Comparison of ENCODE assay signal across 15 cellular contexts in the genomic region with DNA sequence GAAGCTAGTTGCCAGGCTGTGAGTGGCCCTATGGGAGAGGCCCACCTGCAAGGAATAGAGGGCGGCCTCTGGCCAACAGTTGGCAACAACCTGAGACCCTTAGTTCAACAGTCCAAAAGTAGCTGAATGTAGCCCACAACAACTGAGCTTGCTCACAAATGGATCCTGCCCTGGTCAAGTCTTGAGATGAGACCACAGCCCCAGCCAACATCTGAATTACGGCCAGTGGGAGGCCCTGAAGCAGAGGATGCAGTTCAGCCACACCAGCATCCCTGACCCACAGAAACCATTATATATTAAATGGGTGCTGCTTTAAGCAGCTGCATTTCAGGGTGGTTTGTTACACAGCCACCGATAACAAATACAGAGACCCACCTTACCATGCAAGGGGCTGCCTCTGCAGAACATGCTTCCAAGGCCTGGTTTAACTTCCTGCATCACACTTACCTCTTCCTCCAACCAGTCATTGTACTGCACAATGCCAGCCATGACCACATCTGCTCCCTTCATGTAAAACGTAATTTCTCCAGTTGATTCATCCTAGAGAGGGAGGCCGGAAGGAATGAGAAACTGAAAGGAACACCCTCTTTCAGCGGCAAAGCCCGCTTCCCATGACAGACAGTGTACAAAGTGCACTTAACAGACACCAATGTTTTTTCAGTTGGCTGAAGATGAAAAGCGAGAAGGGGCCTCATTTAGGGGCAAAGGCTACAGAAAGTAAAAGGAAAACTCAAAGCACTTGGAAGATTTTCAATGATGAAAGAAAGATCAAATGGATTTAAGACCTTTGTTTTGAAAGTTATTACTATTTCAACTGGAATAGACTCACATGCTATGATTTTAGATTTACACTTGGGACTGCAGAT.
DNase-seq lines count a peak whose midpoint lies in the region; ATAC-seq and TF ChIP-seq lines count a peak whose summit lies in the region.
"Had no signal": no experiment of that assay in that cellular context is flagged by ENCODE, and none has a peak within 500 bp of the region (broad histone marks: within the 10 kb centered on the region; RNA-seq: fewer than 3 reads in every experiment).

No MANE protein-coding gene starts in this region.

- no peak for TF ChIP-seq CTCF in fibroblast of pulmonary artery (IDR thresholded peaks at IDR 0.05; ENCODE audit: low read length, missing control alignments)

- no peak overlapping the region for H3K4me3 ChIP-seq in fibroblast of pulmonary artery (replicated peaks; ENCODE audit: low read depth, low read length)
- H3K4me3 ChIP-seq: suprapubic skin had no signal

- H3K36me3 Mint-ChIP-seq in activated naive CD4-positive, alpha-beta T cell treated with anti-CD3 and anti-CD28 coated beads, Interleukin-2, amount 50 U/mL, for 72 hours, result no peaks in the 10 kb centered on the region
- no peaks in the 10 kb centered on the region for H3K36me3 Mint-ChIP-seq in T-helper 2 cell treated with Interferon-gamma antibody and Interleukin-4, amounts not matched to agents 5 μg/mL and 100 μg/mL, for 36 hours (ENCODE audit: low read depth)
- no peaks in the 10 kb centered on the region for H3K36me3 Mint-ChIP-seq in stimulated activated effector memory CD8-positive, alpha-beta T cell treated with anti-CD3 and anti-CD28 coated beads, Interleukin-12 subunit alpha, Interleukin-12 subunit beta, amount 100 ng/mL, for 72 hours

- H3K27ac Mint-ChIP-seq in activated naive CD4-positive, alpha-beta T cell treated with anti-CD3 and anti-CD28 coated beads, Interleukin-2, amount 50 U/mL, for 72 hours, result no peak overlapping the region
- H3K27ac Mint-ChIP-seq in T-helper 2 cell treated with Interferon-gamma antibody and Interleukin-4, amounts not matched to agents 5 μg/mL and 100 μg/mL, for 36 hours, result peak overlapping the region; percentile 13
- no peak overlapping the region for H3K27ac Mint-ChIP-seq in stimulated activated effector memory CD8-positive, alpha-beta T cell treated with anti-CD3 and anti-CD28 coated beads, Interleukin-12 subunit alpha, Interleukin-12 subunit beta, amount 100 ng/mL, for 72 hours

- no peak for TF ChIP-seq POLR2A in GM18505 (IDR thresholded peaks at IDR 0.05; ENCODE audit: borderline replicate concordance, extremely low read depth, insufficient read depth, insufficient read length)

- peaks cover 31% of the 10 kb centered on the region for H3K4me1 Mint-ChIP-seq in T-helper 2 cell treated with Interferon-gamma antibody and Interleukin-4, amounts not matched to agents 5 μg/mL and 100 μg/mL, for 36 hours (ENCODE audit: low read depth)
- peaks cover 61% of the 10 kb centered on the region for H3K4me1 Mint-ChIP-seq in stimulated activated effector memory CD8-positive, alpha-beta T cell treated with anti-CD3 and anti-CD28 coated beads, Interleukin-12 subunit alpha, Interleukin-12 subunit beta, amount 100 ng/mL, for 72 hours

- peak overlapping the region; percentile 36 for H3K4me3 Mint-ChIP-seq in T-helper 2 cell treated with Interferon-gamma antibody and Interleukin-4, amounts not matched to agents 5 μg/mL and 100 μg/mL, for 36 hours
- peak overlapping the region; percentile 7 for H3K4me3 Mint-ChIP-seq in stimulated activated effector memory CD8-positive, alpha-beta T cell treated with anti-CD3 and anti-CD28 coated beads, Interleukin-12 subunit alpha, Interleukin-12 subunit beta, amount 100 ng/mL, for 72 hours

- ATAC-seq in activated naive CD4-positive, alpha-beta T cell treated with anti-CD3 and anti-CD28 coated beads, Interleukin-2, amount 50 U/mL, for 72 hours, result peak; percentile 50 to 54
- peak; percentile 76 for ATAC-seq in stimulated activated effector memory CD8-positive, alpha-beta T cell treated with anti-CD3 and anti-CD28 coated beads, Interleukin-12 subunit alpha, Interleukin-12 subunit beta, amount 100 ng/mL, for 72 hours
- ATAC-seq in GM18505 (IDR thresholded peaks at IDR 0.05; ENCODE audit: unreplicated experiment) (no peak), HG03521 (IDR thresholded peaks at IDR 0.05; ENCODE audit: unreplicated experiment) (no peak)
- ATAC-seq: foreskin keratinocyte had no signal

- H3K9me3 Mint-ChIP-seq in activated naive CD4-positive, alpha-beta T cell treated with anti-CD3 and anti-CD28 coated beads, Interleukin-2, amount 50 U/mL, for 72 hours, result no peaks in the 10 kb centered on the region
- no peaks in the 10 kb centered on the region for H3K9me3 Mint-ChIP-seq in T-helper 2 cell treated with Interferon-gamma antibody and Interleukin-4, amounts not matched to agents 5 μg/mL and 100 μg/mL, for 36 hours
- no peaks in the 10 kb centered on the region for H3K9me3 Mint-ChIP-seq in stimulated activated effector memory CD8-positive, alpha-beta T cell treated with anti-CD3 and anti-CD28 coated beads, Interleukin-12 subunit alpha, Interleukin-12 subunit beta, amount 100 ng/mL, for 72 hours

- DNase-seq in activated naive CD4-positive, alpha-beta T cell treated with anti-CD3 and anti-CD28 coated beads, Interleukin-2, amount 50 U/mL, for 72 hours (ENCODE audit: low spot score in 2 of 2), result no peak
- DNase-seq in activated naive CD4-positive, alpha-beta T cell (lab: John Stamatoyannopoulos, UW), result no peak
- peak; percentile 32 for DNase-seq in T-helper 2 cell treated with Interferon-gamma antibody and Interleukin-4, amounts not matched to agents 5 μg/mL and 100 μg/mL, for 36 hours (ENCODE audit: low spot score)
- DNase-seq in fibroblast of pulmonary artery (ENCODE audit: low read depth) (peak; percentile 86), DMS53 (lab: John Stamatoyannopoulos, UW) (no peak)
- DNase-seq in stimulated activated effector memory CD8-positive, alpha-beta T cell treated with anti-CD3 and anti-CD28 coated beads, Interleukin-12 subunit alpha, Interleukin-12 subunit beta, amount 100 ng/mL, for 72 hours (ENCODE audit: low spot score in 2 of 2), result no peak
- DNase-seq: foreskin keratinocyte; GF-D8; NCI-H1436; NK-92 treated with Interleukin-12 subunit alpha and Interleukin-12 subunit beta, amount 100 ng/mL, for 24 hours; nucleus accumbens; stimulated activated CD4-positive, alpha-beta T cell treated with anti-CD3 and anti-CD28 coated beads, Interleukin-2, amount 100 ng/mL, for 48 hours had no signal

- H3K27me3 Mint-ChIP-seq in T-helper 2 cell treated with Interferon-gamma antibody and Interleukin-4, amounts not matched to agents 5 μg/mL and 100 μg/mL, for 36 hours (ENCODE audit: low read depth), result peaks cover 8% of the 10 kb centered on the region

Comparison
In these comparisons a context has a peak if more than half of its experiments do, and no peak if none do; other contexts are left out.
1. ATAC-seq: peak in activated naive CD4-positive, alpha-beta T cell treated with anti-CD3 and anti-CD28 coated beads, Interleukin-2, amount 50 U/mL, for 72 hours (2 of 2) and stimulated activated effector memory CD8-positive, alpha-beta T cell treated with anti-CD3 and anti-CD28 coated beads, Interleukin-12 subunit alpha, Interleukin-12 subunit beta, amount 100 ng/mL, for 72 hours (single experiment); none in GM18505 (single experiment) and HG03521 (single experiment).
2. DNase-seq: peak in T-helper 2 cell treated with Interferon-gamma antibody and Interleukin-4, amounts not matched to agents 5 μg/mL and 100 μg/mL, for 36 hours (single experiment) and fibroblast of pulmonary artery (single experiment); none in activated naive CD4-positive, alpha-beta T cell treated with anti-CD3 and anti-CD28 coated beads, Interleukin-2, amount 50 U/mL, for 72 hours (0 of 2), activated naive CD4-positive, alpha-beta T cell (0 of 4), stimulated activated effector memory CD8-positive, alpha-beta T cell treated with anti-CD3 and anti-CD28 coated beads, Interleukin-12 subunit alpha, Interleukin-12 subunit beta, amount 100 ng/mL, for 72 hours (0 of 2) and DMS53 (single experiment).